Comparison of ENCODE assay signal across 14 cellular contexts in genomic region chr10:35017608-35018007, GRCh38.
"Had no signal": no experiment of that assay in that cellular context is flagged by ENCODE, and none has a peak within 500 bp of the region (broad histone marks: within the 10 kb centered on the region; RNA-seq: fewer than 3 reads in every experiment).

No MANE protein-coding gene starts in this region.

- H3K27ac Mint-ChIP-seq: nephron progenitor cell; stimulated activated naive B cell treated with anti-CD40 and anti-IgM and Interleukin-4, amounts not matched to agents 10 μg/mL and 1 μg/mL and 100 μg/mL, for 72 hours had no signal

- ATAC-seq: left lung; sciatic nerve; stimulated activated naive B cell treated with anti-CD40 and anti-IgM and Interleukin-4, amounts not matched to agents 10 μg/mL and 1 μg/mL and 100 μg/mL, for 72 hours had no signal

- H3K27me3 Mint-ChIP-seq: stimulated activated naive B cell treated with anti-CD40 and anti-IgM and Interleukin-4, amounts not matched to agents 10 μg/mL and 1 μg/mL and 100 μg/mL, for 72 hours had no signal

- H3K9me3 Mint-ChIP-seq: nephron progenitor cell; stimulated activated naive B cell treated with anti-CD40 and anti-IgM and Interleukin-4, amounts not matched to agents 10 μg/mL and 1 μg/mL and 100 μg/mL, for 72 hours had no signal

- H3K4me3 Mint-ChIP-seq: nephron progenitor cell; stimulated activated naive B cell treated with anti-CD40 and anti-IgM and Interleukin-4, amounts not matched to agents 10 μg/mL and 1 μg/mL and 100 μg/mL, for 72 hours had no signal

- H3K4me1 Mint-ChIP-seq: stimulated activated naive B cell treated with anti-CD40 and anti-IgM and Interleukin-4, amounts not matched to agents 10 μg/mL and 1 μg/mL and 100 μg/mL, for 72 hours had no signal

- DNase-seq: activated CD8-positive, alpha-beta memory T cell treated with anti-CD3 and anti-CD28 coated beads for 24 hours; activated gamma-delta T cell treated with Interleukin-2 at 50 U/mL for 16 hours; aorta; brain microvascular endothelial cell; head of caudate nucleus; left lung; midbrain; nephron progenitor cell; nucleus accumbens; SHP77; stimulated activated CD4-positive, alpha-beta T cell treated with anti-CD3 and anti-CD28 coated beads, Interleukin-4, amount 100 ng/mL, for 4 hours; stimulated activated naive B cell treated with anti-CD40 and anti-IgM and Interleukin-4, amounts not matched to agents 10 μg/mL and 1 μg/mL and 100 μg/mL, for 72 hours; upper lobe of left lung had no signal
